Comparison of ENCODE assay signal across 1 cellular context in the genomic region with DNA sequence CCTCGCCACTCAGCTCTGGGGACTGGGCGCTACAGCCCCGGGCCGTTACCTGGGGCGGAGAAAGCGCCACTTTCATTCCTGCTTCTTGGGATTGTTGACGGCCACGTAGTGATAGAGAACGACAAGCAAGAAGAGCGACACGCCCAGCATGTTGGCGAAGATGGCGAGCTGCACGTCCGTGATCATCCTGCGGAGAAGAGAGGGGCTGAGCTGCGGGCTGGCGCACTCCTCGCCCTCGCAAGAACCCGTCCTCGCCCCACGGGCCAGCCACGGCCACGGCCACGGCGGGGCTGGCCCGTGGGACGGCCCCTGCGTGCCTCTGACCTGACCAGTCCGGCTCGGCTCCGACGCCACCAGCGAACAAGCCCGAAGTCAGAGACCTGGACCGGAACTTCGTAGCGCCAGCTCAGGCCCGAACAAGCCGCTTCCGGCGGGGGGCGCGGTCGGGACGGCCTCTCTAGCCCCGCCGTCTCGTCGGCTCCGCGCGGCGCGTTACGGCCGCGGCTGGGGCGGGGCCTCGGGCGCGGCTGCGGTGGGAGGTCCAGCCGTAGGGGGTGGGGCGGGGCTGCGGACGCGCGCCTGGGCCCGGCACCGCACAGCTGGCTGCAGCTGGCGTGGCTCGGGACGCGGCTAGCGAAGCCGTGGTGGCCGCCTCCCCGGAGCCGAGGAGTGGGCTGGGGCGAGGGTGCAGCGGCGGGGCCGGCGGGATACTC.
TF ChIP-seq lines count a peak whose summit lies in the region.

Gene OST4 (minus strand): TSS at position 378 of the 713 bp plus-strand sequence.

TF ChIP-seq in HepG2, 621 proteins besides CTCF, POLR2A, EP300 and RAD21 (continued from another document and continues in another):
- TF ChIP-seq, protein P1, sequence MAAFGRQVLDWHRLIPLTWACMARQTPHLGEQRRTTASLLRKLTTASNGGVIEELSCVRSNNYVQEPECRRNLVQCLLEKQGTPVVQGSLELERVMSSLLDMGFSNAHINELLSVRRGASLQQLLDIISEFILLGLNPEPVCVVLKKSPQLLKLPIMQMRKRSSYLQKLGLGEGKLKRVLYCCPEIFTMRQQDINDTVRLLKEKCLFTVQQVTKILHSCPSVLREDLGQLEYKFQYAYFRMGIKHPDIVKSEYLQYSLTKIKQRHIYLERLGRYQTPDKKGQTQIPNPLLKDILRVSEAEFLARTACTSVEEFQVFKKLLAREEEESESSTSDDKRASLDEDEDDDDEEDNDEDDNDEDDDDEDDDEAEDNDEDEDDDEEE (CRISPR knock-in tag; IDR thresholded peaks at IDR 0.05): peak; percentile 83; the same call in 1 of the 2 replicates
- TF ChIP-seq BCLAF1 (IDR thresholded peaks at IDR 0.05) (no peak), ZNF230 (CRISPR knock-in tag; IDR thresholded peaks at IDR 0.05) (no peak), MZF1 (CRISPR knock-in tag; IDR thresholded peaks at IDR 0.05; ENCODE audit: borderline replicate concordance) (no peak), ZNF326 (CRISPR knock-in tag; IDR thresholded peaks at IDR 0.05; ENCODE audit: borderline replicate concordance) (no peak), CC2D1A (CRISPR knock-in tag; IDR thresholded peaks at IDR 0.05) (no peak), MEIS2 (CRISPR knock-in tag; IDR thresholded peaks at IDR 0.05) (no peak), ZNF564 (CRISPR knock-in tag; IDR thresholded peaks at IDR 0.05) (no peak), BCL3 (CRISPR knock-in tag; IDR thresholded peaks at IDR 0.05) (peak; percentile 64), ZNF205 (CRISPR knock-in tag; IDR thresholded peaks at IDR 0.05) (peak; percentile 40; the same call in 1 of the 2 replicates), IKZF1 (IDR thresholded peaks at IDR 0.05) (no peak), AGO1 (IDR thresholded peaks at IDR 0.05; ENCODE audit: low read depth, low read length, poor library complexity, severe bottlenecking) (peak; percentile 67), ATRX (CRISPR knock-in tag; IDR thresholded peaks at IDR 0.05; ENCODE audit: borderline replicate concordance) (no peak), MYC (CRISPR knock-in tag; IDR thresholded peaks at IDR 0.05; ENCODE audit: borderline replicate concordance) (peak; percentile 77; the same call in 1 of the 2 replicates), ZMYM4 (CRISPR knock-in tag; IDR thresholded peaks at IDR 0.05) (peak; percentile 51; the same call in 1 of the 2 replicates), DDIT3 (CRISPR knock-in tag; IDR thresholded peaks at IDR 0.05) (no peak), PRDM10 (CRISPR knock-in tag; IDR thresholded peaks at IDR 0.05; ENCODE audit: low read depth) (0 out of 2 replicates have a peak, but pooled peaks have one; percentile 20), BCL6 (CRISPR knock-in tag; IDR thresholded peaks at IDR 0.05) (0 out of 2 replicates have a peak, but pooled peaks have one; percentile 34), EED (CRISPR knock-in tag; IDR thresholded peaks at IDR 0.05) (no peak), ZNF598 (CRISPR knock-in tag; IDR thresholded peaks at IDR 0.05; ENCODE audit: borderline replicate concordance) (peak; percentile 82; the same call in 1 of the 2 replicates), MTA3 (CRISPR knock-in tag; IDR thresholded peaks at IDR 0.05) (no peak), NRL (CRISPR knock-in tag; IDR thresholded peaks at IDR 0.05; ENCODE audit: borderline replicate concordance) (peak; percentile 87; the same call in 1 of the 2 replicates), EZH2 (conservative IDR thresholded peaks at IDR 0.05; ENCODE audit: low read depth, low read length) (no peak), ZNF770 (CRISPR knock-in tag; IDR thresholded peaks at IDR 0.05) (no peak), ZNF34 (CRISPR knock-in tag; IDR thresholded peaks at IDR 0.05; ENCODE audit: borderline replicate concordance) (no peak; the same call in 1 of the 2 replicates), ZNF3 (CRISPR knock-in tag; IDR thresholded peaks at IDR 0.05) (no peak), ZNF891 (CRISPR knock-in tag; IDR thresholded peaks at IDR 0.05) (peak; percentile 82; the same call in 1 of the 2 replicates), KAT2B (IDR thresholded peaks at IDR 0.05; ENCODE audit: borderline replicate concordance, low read depth, low read length) (no peak), RFXANK (CRISPR knock-in tag; IDR thresholded peaks at IDR 0.05) (peak; percentile 42; the same call in 1 of the 2 replicates)
- TF ChIP-seq, protein P2, sequence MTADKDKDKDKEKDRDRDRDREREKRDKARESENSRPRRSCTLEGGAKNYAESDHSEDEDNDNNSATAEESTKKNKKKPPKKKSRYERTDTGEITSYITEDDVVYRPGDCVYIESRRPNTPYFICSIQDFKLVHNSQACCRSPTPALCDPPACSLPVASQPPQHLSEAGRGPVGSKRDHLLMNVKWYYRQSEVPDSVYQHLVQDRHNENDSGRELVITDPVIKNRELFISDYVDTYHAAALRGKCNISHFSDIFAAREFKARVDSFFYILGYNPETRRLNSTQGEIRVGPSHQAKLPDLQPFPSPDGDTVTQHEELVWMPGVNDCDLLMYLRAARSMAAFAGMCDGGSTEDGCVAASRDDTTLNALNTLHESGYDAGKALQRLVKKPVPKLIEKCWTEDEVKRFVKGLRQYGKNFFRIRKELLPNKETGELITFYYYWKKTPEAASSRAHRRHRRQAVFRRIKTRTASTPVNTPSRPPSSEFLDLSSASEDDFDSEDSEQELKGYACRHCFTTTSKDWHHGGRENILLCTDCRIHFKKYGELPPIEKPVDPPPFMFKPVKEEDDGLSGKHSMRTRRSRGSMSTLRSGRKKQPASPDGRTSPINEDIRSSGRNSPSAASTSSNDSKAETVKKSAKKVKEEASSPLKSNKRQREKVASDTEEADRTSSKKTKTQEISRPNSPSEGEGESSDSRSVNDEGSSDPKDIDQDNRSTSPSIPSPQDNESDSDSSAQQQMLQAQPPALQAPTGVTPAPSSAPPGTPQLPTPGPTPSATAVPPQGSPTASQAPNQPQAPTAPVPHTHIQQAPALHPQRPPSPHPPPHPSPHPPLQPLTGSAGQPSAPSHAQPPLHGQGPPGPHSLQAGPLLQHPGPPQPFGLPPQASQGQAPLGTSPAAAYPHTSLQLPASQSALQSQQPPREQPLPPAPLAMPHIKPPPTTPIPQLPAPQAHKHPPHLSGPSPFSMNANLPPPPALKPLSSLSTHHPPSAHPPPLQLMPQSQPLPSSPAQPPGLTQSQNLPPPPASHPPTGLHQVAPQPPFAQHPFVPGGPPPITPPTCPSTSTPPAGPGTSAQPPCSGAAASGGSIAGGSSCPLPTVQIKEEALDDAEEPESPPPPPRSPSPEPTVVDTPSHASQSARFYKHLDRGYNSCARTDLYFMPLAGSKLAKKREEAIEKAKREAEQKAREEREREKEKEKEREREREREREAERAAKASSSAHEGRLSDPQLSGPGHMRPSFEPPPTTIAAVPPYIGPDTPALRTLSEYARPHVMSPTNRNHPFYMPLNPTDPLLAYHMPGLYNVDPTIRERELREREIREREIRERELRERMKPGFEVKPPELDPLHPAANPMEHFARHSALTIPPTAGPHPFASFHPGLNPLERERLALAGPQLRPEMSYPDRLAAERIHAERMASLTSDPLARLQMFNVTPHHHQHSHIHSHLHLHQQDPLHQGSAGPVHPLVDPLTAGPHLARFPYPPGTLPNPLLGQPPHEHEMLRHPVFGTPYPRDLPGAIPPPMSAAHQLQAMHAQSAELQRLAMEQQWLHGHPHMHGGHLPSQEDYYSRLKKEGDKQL (CRISPR knock-in tag; IDR thresholded peaks at IDR 0.05; ENCODE audit: low read depth): no peak
- TF ChIP-seq, protein P3, sequence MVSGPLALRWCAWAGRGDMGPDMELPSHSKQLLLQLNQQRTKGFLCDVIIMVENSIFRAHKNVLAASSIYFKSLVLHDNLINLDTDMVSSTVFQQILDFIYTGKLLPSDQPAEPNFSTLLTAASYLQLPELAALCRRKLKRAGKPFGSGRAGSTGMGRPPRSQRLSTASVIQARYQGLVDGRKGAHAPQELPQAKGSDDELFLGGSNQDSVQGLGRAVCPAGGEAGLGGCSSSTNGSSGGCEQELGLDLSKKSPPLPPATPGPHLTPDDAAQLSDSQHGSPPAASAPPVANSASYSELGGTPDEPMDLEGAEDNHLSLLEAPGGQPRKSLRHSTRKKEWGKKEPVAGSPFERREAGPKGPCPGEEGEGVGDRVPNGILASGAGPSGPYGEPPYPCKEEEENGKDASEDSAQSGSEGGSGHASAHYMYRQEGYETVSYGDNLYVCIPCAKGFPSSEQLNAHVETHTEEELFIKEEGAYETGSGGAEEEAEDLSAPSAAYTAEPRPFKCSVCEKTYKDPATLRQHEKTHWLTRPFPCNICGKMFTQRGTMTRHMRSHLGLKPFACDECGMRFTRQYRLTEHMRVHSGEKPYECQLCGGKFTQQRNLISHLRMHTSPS (CRISPR knock-in tag; IDR thresholded peaks at IDR 0.05; ENCODE audit: low read depth): no peak
- TF ChIP-seq, protein P4, sequence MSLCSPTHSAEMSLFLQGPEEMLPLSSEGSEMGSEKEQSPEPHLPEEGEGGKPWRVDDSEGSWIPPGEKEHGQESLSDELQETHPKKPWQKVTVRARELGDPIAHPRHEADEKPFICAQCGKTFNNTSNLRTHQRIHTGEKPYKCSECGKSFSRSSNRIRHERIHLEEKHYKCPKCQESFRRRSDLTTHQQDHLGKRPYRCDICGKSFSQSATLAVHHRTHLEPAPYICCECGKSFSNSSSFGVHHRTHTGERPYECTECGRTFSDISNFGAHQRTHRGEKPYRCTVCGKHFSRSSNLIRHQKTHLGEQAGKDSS (CRISPR knock-in tag; IDR thresholded peaks at IDR 0.05; ENCODE audit: borderline replicate concordance, low read depth): no peak; the same call in 1 of the 2 replicates
